28 cellular contexts compared by ENCODE assay signal in the genomic region with DNA sequence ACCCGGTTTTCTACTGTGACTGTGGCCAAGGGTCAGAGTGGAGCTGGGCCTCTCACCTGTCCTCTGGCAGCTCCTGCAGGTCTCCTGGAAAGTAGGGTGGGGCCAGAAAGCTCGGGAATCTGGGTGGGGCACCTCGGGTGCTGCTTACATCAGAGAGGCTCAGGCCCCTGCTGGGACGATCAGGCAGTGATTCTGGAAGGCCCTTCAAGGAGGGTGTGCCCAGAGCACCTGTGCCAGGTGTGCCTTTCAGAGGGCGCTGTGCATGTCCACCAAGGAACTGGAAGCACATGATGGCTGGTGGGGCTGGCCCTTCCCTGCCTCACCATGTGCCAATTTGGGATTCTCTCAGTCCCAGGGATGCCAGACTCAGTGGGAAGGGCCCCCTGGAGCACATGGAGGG. TPM values are rescaled to one million over a fixed set of nuclear protein-coding genes. Genes with fewer than 3 reads are reported as not detected.
DNase-seq lines count a peak whose midpoint lies in the region; ATAC-seq and TF ChIP-seq lines count a peak whose summit lies in the region.
"Had no signal": no experiment of that assay in that cellular context is flagged by ENCODE, and none has a peak within 500 bp of the region (broad histone marks: within the 10 kb centered on the region; RNA-seq: fewer than 3 reads in every experiment).

No MANE protein-coding gene starts in this region.

- intact Hi-C loops in lower lobe of right lung (cut with DNase I): no loop called here
- intact Hi-C loops in transverse colon (cut with DNase I; ENCODE audit: low total_unique reads): no loop called here

- in situ Hi-C loops in transverse colon (cut with MboI; ENCODE audit: low pct_ligation_motif_present in 1 of 4, low pct_unique_long_range_greater_than_20kb in 1 of 4, low sequenced_read_pairs in 3 of 4): no loop called here
- in situ Hi-C loops in G401 (cut with HindIII; ENCODE audit: low sequenced_read_pairs): no loop called here

- H3K36me3 ChIP-seq in RWPE2 (ENCODE audit: low read depth) (no peaks in the 10 kb centered on the region), lower lobe of right lung (no peaks in the 10 kb centered on the region), transverse colon (no peaks in the 10 kb centered on the region)
- H3K36me3 ChIP-seq: uterus had no signal

- no peaks in the 10 kb centered on the region for H3K27me3 ChIP-seq in RWPE2 (ENCODE audit: insufficient read depth, poor library complexity, severe bottlenecking)
- no peaks in the 10 kb centered on the region for H3K27me3 ChIP-seq in lower lobe of right lung (ENCODE audit: low read depth)
- H3K27me3 ChIP-seq in transverse colon: no peaks in the 10 kb centered on the region
- H3K27me3 ChIP-seq: uterus had no signal

- H3K9me3 ChIP-seq in RWPE2 (ENCODE audit: severe bottlenecking) (no peaks in the 10 kb centered on the region), lower lobe of right lung (no peaks in the 10 kb centered on the region), transverse colon (no peaks in the 10 kb centered on the region)
- H3K9me3 ChIP-seq: uterus had no signal

- TF ChIP-seq CTCF in RWPE2 (IDR thresholded peaks at IDR 0.05; ENCODE audit: poor library complexity, severe bottlenecking): no peak
- no peak for TF ChIP-seq CTCF in lower lobe of right lung (IDR thresholded peaks at IDR 0.05)
- TF ChIP-seq CTCF in transverse colon (IDR thresholded peaks at IDR 0.05): peak in 1 of 5 experiments; percentile 37

- no peak for TF ChIP-seq EP300 in transverse colon (IDR thresholded peaks at IDR 0.05; ENCODE audit: low read depth)

- peak; percentile 12 for DNase-seq in NCI-H345 (lab: John Stamatoyannopoulos, UW)
- DNase-seq in NCI-H345 treated with DMSO at 0.1 percent for 48 hours (lab: John Stamatoyannopoulos, UW; ENCODE audit: unreplicated experiment): no peak
- DNase-seq in RWPE2 (ENCODE audit: low spot score): no peak
- DNase-seq in lower lobe of right lung: no peak
- peak; percentile 79 for DNase-seq in transverse colon
- no peak for DNase-seq in G401 (ENCODE audit: low spot score)
- no peak for DNase-seq in OCI-M1 (lab: John Stamatoyannopoulos, UW)
- no peak for DNase-seq in H4 (ENCODE audit: low spot score)
- DNase-seq: 8988T; activated CD4-positive, alpha-beta T cell treated with anti-CD3 and anti-CD28 coated beads for 36 hours; activated CD8-positive, alpha-beta T cell treated with anti-CD3 and anti-CD28 coated beads, Interleukin-2, amount 10 ng/mL, durations not matched to agents 7 days and 5 days; erythroblast; GM23248; HFFc6; left ventricle myocardium superior; naive thymus-derived CD8-positive, alpha-beta T cell; NCI-H1092 treated with DMSO at 0.1 percent for 48 hours; NCI-H2171 treated with DMSO at 0.1 percent for 48 hours; NCI-H526; NK-92 treated with Interleukin-12 subunit alpha and Interleukin-12 subunit beta, amount 100 ng/mL, for 24 hours; nucleus accumbens; SHP77; stimulated activated naive CD4-positive, alpha-beta T cell; uterus had no signal

- WGBS in transverse colon (ENCODE audit: low coverage in 1 of 2), 2 donors: 72% methylated on average over 5 of the region's 5 CpGs; no CpG with 5 or more reads in 1 of the 2 donors

- H3K4me3 ChIP-seq in RWPE2 (ENCODE audit: severe bottlenecking): no peak overlapping the region
- no peak overlapping the region for H3K4me3 ChIP-seq in lower lobe of right lung
- H3K4me3 ChIP-seq in transverse colon: no peak overlapping the region
- H3K4me3 ChIP-seq: coronary artery, GM23248, uterus had no signal

- TF ChIP-seq POLR2A in transverse colon (IDR thresholded peaks at IDR 0.05): no peak

- H3K4me1 ChIP-seq in RWPE2 (ENCODE audit: insufficient read depth, poor library complexity, severe bottlenecking) (no peaks in the 10 kb centered on the region), lower lobe of right lung (no peaks in the 10 kb centered on the region), transverse colon (peaks cover 0 to 5% (median 1%) of the 10 kb centered on the region in 4 donors)
- H3K4me1 ChIP-seq: uterus had no signal

- ATAC-seq in RWPE2 (ENCODE audit: low read depth) (peak; percentile 62), lower lobe of right lung (peak; percentile 54 to 67)
- ATAC-seq: activated CD4-positive, alpha-beta T cell treated with anti-CD3 and anti-CD28 coated beads for 36 hours; activated CD8-positive, alpha-beta T cell treated with anti-CD3 and anti-CD28 coated beads, Interleukin-2, amount 10 ng/mL, durations not matched to agents 7 days and 5 days; activated naive CD4-positive, alpha-beta T cell treated with anti-CD3 and anti-CD28 coated beads, Interleukin-2, amount 50 U/mL, for 72 hours; left ventricle myocardium superior; naive thymus-derived CD8-positive, alpha-beta T cell had no signal

- H3K27ac ChIP-seq in RWPE2 (ENCODE audit: poor library complexity, severe bottlenecking) (no peak overlapping the region), lower lobe of right lung (no peak overlapping the region), transverse colon (peak overlapping the region in 1 of 4 donors; percentile 64)
- H3K27ac ChIP-seq: coronary artery, GM23248, uterus had no signal

RNA-seq across cellular contexts. Expression of a gene that starts 44.0 kb away (rescaled TPM):
- 1.7 TPM for total RNA-seq in lower lobe of right lung
- total RNA-seq in transverse colon: 10 to 100 TPM in 1 of 4 donors, 1 to 10 TPM in 1, under 1 TPM in 2; 0.48 to 43.0 (median 1.2) TPM
- 0.06 TPM in 1 of 2 replicates, not detected in the other for total RNA-seq in G401 (2014; rRNA removed; shearing (Covaris generic))
- 0.04 TPM in 2 replicates for total RNA-seq in H4 (2014; rRNA removed; shearing (Covaris generic))
- total RNA-seq: activated CD4-positive, alpha-beta T cell treated with anti-CD3 and anti-CD28 coated beads for 36 hours; activated CD8-positive, alpha-beta T cell treated with anti-CD3 and anti-CD28 coated beads, Interleukin-2, amount 10 ng/mL, durations not matched to agents 7 days and 5 days; activated T-helper 2 cell treated with anti-CD3 and anti-CD28 coated beads, Interferon-gamma antibody, Interleukin-2, Interleukin-4, amounts not matched to agents 10 μg/mL and 5 μg/mL and 100 μg/mL, durations not matched to agents 14 hours and 24 hours and 36 hours; GM23248; HFFc6; M059J had no signal

RNA-seq across cellular contexts. Expression of a gene that starts 47.1 kb away (rescaled TPM):
- total RNA-seq in lower lobe of right lung: 167 TPM
- 10 to 100 TPM; 35.2 to 90.3 (median 66.3) TPM for total RNA-seq in transverse colon
- total RNA-seq in G401 (2014; rRNA removed; shearing (Covaris generic)): 378 and 429 TPM in 2 replicates
- total RNA-seq in H4 (2014; rRNA removed; shearing (Covaris generic)): 277 and 293 TPM in 2 replicates

Comparison
In these comparisons a context has a peak if more than half of its experiments do, and no peak if none do; other contexts are left out.
1. DNase-seq: peak in NCI-H345 (single experiment) and transverse colon (single experiment); none in NCI-H345 treated with DMSO at 0.1 percent for 48 hours (single experiment), RWPE2 (single experiment), lower lobe of right lung (single experiment), G401 (single experiment), OCI-M1 (single experiment) and H4 (single experiment).